ENCODE assay signal across 4 cellular contexts in genomic region chr17:18732438-18732837, GRCh38. TPM values are rescaled to one million over a fixed set of nuclear protein-coding genes. Genes with fewer than 3 reads are reported as not detected.
"Had no signal": no experiment of that assay in that cellular context is flagged by ENCODE, and none has a peak within 500 bp of the region (broad histone marks: within the 10 kb centered on the region; RNA-seq: fewer than 3 reads in every experiment).

No MANE protein-coding gene starts in this region.

RNA-seq across cellular contexts. Expression of gene FBXW10, which starts 11.4 kb away (rescaled TPM):
- total RNA-seq: activated CD8-positive, alpha-beta T cell treated with anti-CD3 and anti-CD28 coated beads, Interleukin-2, amount 10 ng/mL, durations not matched to agents 7 days and 5 days; activated naive CD8-positive, alpha-beta T cell treated with anti-CD3 and anti-CD28 coated beads, Interleukin-2, amount 10 ng/mL, durations not matched to agents 7 days and 5 days; SK-MEL-5; WTC11 had no signal
